Comparison of ENCODE assay signal across 17 cellular contexts in the genomic region with DNA sequence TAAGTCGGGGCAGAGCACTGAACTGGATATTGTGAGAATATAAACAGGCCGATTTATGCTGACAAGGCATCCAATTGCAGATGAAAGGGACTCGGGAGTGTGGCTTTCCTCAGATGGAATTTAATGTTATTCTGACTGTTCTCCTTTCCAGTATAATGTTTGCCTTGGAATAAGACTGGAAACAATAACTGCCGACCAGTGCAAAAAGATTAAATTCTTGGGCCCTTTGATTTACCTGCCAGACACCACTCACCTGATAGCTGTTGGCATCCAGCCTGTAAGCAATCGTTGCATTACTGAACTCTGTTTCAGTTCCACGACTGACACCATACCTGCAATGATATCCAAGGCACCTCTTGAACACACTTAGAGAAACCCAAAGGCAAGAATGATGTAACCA. TPM values are rescaled to one million over a fixed set of nuclear protein-coding genes. Genes with fewer than 3 reads are reported as not detected.
DNase-seq lines count a peak whose midpoint lies in the region; ATAC-seq and TF ChIP-seq lines count a peak whose summit lies in the region.
"Had no signal": no experiment of that assay in that cellular context is flagged by ENCODE, and none has a peak within 500 bp of the region (broad histone marks: within the 10 kb centered on the region; RNA-seq: fewer than 3 reads in every experiment).

No MANE protein-coding gene starts in this region.

- intact Hi-C loops in stomach (cut with DNase I; ENCODE audit: low total_unique reads) (no loop called here), gastrocnemius medialis (cut with DNase I; ENCODE audit: low total_unique reads) (no loop called here), cardiac septum (cut with DNase I) (no loop called here)

- H2AFZ ChIP-seq in GM23338, result no peak overlapping the region
- H2AFZ ChIP-seq: GM23248 had no signal

- ATAC-seq in GM23338 (no peak), T-helper 17 cell (no peak), left lobe of liver (peak; percentile 60), gastrocnemius medialis (no peak), GM21529 (IDR thresholded peaks at IDR 0.05; ENCODE audit: unreplicated experiment) (no peak)

- H3F3A ChIP-seq in GM23338 (replicated peaks; ENCODE audit: low read depth), result peaks cover 11% of the 10 kb centered on the region; the same call in 1 of the 2 replicates

- H3K79me2 ChIP-seq in GM23338 (replicated peaks; ENCODE audit: insufficient read depth), result peaks cover 48% of the 10 kb centered on the region

- H3K27ac ChIP-seq in GM23338 (ENCODE audit: low read depth) (0 out of 2 replicates have a peak overlapping the region, but pooled peaks have one; percentile 14), stomach (no peak overlapping the region), gastrocnemius medialis (no peak overlapping the region)
- H3K27ac ChIP-seq: BLaER1, GM23248, KMS-11 had no signal

- peaks cover 2% of the 10 kb centered on the region for H3K27me3 Mint-ChIP-seq in GM23338 (ENCODE audit: insufficient read depth, low read depth, poor library complexity)
- H3K27me3 Mint-ChIP-seq in T-helper 17 cell, result no peaks in the 10 kb centered on the region
- H3K27me3 Mint-ChIP-seq: CD4-positive, alpha-beta memory T cell had no signal

- H3K36me3 Mint-ChIP-seq in GM23338 (ENCODE audit: low read depth) (peaks cover 72% of the 10 kb centered on the region), T-helper 17 cell (ENCODE audit: low read depth) (peaks cover 16% of the 10 kb centered on the region)

- H4K20me1 ChIP-seq in GM23338 (replicated peaks; ENCODE audit: insufficient read depth), result peaks cover 16% of the 10 kb centered on the region; the same call in 1 of the 2 replicates

- H3K27me3 ChIP-seq in GM23338 (ENCODE audit: insufficient read depth), result no peaks in the 10 kb centered on the region
- no peaks in the 10 kb centered on the region for H3K27me3 ChIP-seq in stomach
- H3K27me3 ChIP-seq in gastrocnemius medialis, result no peaks in the 10 kb centered on the region
- H3K27me3 ChIP-seq: BLaER1 had no signal

- TF ChIP-seq EP300 in stomach (IDR thresholded peaks at IDR 0.05), result no peak

- no peaks in the 10 kb centered on the region for H3K9me2 ChIP-seq in GM23338 (ENCODE audit: insufficient read depth)

- no peak overlapping the region; the same call in 1 of the 2 replicates for H3K27ac Mint-ChIP-seq in GM23338
- H3K27ac Mint-ChIP-seq in T-helper 17 cell, result peak overlapping the region; percentile 41

- peaks cover 88% of the 10 kb centered on the region for H3K36me3 ChIP-seq in GM23338 (ENCODE audit: insufficient read depth)
- peaks cover 71 to 100% (median 100%) of the 10 kb centered on the region in 4 donors for H3K36me3 ChIP-seq in stomach
- H3K36me3 ChIP-seq in gastrocnemius medialis, result peaks cover 3 to 82% of the 10 kb centered on the region in 2 donors

- H3K4me3 ChIP-seq in GM23338 (no peak overlapping the region), stomach (no peak overlapping the region), gastrocnemius medialis (no peak overlapping the region)
- H3K4me3 ChIP-seq: BLaER1, GM23248 had no signal

- H3K4me1 ChIP-seq in GM23338 (ENCODE audit: insufficient read depth) (no peaks in the 10 kb centered on the region), stomach (peaks cover 0 to 12% (median 5%) of the 10 kb centered on the region in 4 donors), gastrocnemius medialis (peaks cover 0 to 2% of the 10 kb centered on the region in 2 donors)
- H3K4me1 ChIP-seq: BLaER1 had no signal

- no peak overlapping the region for H3K4me3 Mint-ChIP-seq in GM23338
- no peak overlapping the region for H3K4me3 Mint-ChIP-seq in T-helper 17 cell
- H3K4me3 Mint-ChIP-seq: CD14-positive monocyte; CD4-positive, alpha-beta memory T cell had no signal

- no peaks in the 10 kb centered on the region for H3K9me3 Mint-ChIP-seq in GM23338
- H3K9me3 Mint-ChIP-seq: CD14-positive monocyte; CD4-positive, alpha-beta memory T cell had no signal

- H3K4me1 Mint-ChIP-seq in GM23338 (peaks cover 3% of the 10 kb centered on the region; the same call in 1 of the 3 replicates), T-helper 17 cell (peaks cover 15% of the 10 kb centered on the region)
- H3K4me1 Mint-ChIP-seq: CD14-positive monocyte had no signal

- TF ChIP-seq CTCF in GM23338 (conservative IDR thresholded peaks at IDR 0.05; ENCODE audit: low read depth in 2 of 2) (no peak), stomach (IDR thresholded peaks at IDR 0.05) (no peak), gastrocnemius medialis (IDR thresholded peaks at IDR 0.05 in 4 of 5, conservative IDR thresholded peaks at IDR 0.05 in 1 of 5) (no peak)

- no peak for DNase-seq in GM23338 (ENCODE audit: low spot score)
- no peak for DNase-seq in T-helper 17 cell
- no peak for DNase-seq in left lobe of liver (ENCODE audit: low spot score)
- DNase-seq in stomach, result peak; percentile 71
- no peak for DNase-seq in RKO (ENCODE audit: low spot score)
- DNase-seq in gastrocnemius medialis, result no peak
- no peak for DNase-seq in cardiac septum (ENCODE audit: low spot score)
- DNase-seq: CD4-positive, alpha-beta memory T cell; DMS153; DMS79; GF-D8; GM23248; HCEC 1CT had no signal

- 31 to 69% (median 51%) methylated on average over 6 of the region's 6 CpGs for WGBS in stomach, 5 donors

- no peak overlapping the region for H3K4me2 ChIP-seq in GM23338
- H3K4me2 ChIP-seq: BLaER1, KMS-11 had no signal

- in situ Hi-C loops in gastrocnemius medialis (cut with MboI; ENCODE audit: low sequenced_read_pairs in 4 of 4), result loop anchor here in 1 of 4 donors (25.0 kb wide), 1 partner anchor 200 kb away; a partner anchor contains a TSS

- H3K9me3 ChIP-seq in T-helper 17 cell (ENCODE audit: control insufficient read depth, low read length, poor library complexity, severe bottlenecking), result no peaks in the 10 kb centered on the region
- H3K9me3 ChIP-seq in stomach, result no peaks in the 10 kb centered on the region
- no peaks in the 10 kb centered on the region for H3K9me3 ChIP-seq in gastrocnemius medialis
- H3K9me3 ChIP-seq: BLaER1 had no signal

- TF ChIP-seq POLR2A in stomach (IDR thresholded peaks at IDR 0.05) (no peak), gastrocnemius medialis (IDR thresholded peaks at IDR 0.05) (no peak)

TF ChIP-seq in GM23338, 12 proteins besides CTCF, POLR2A, EP300 and RAD21 (continues in another document):
- no peak for TF ChIP-seq JUNB (IDR thresholded peaks at IDR 0.05; ENCODE audit: unreplicated experiment)

RNA-seq across cellular contexts. Expression of a gene that starts 10.9 kb away (rescaled TPM):
- total RNA-seq in GM23338 (2014; rRNA removed; shearing (Covaris generic)), result 101 and 108 TPM in 2 replicates
- polyA plus RNA-seq in GM23338 (2016; fragmentation: Nextera tagmentation; extraction: Ambion mirVana), result 41.2 and 41.9 TPM in 2 replicates
- total RNA-seq in T-helper 17 cell, result 10 to 100 TPM; 50.0 to 54.6 TPM
- total RNA-seq in left lobe of liver, result 12.6 TPM
- total RNA-seq in stomach, result 10 to 100 TPM; 10.7 to 77.5 (median 21.6) TPM
- polyA plus RNA-seq in stomach, result 10 to 100 TPM in 1 of 3 donors, 1 to 10 TPM in 2; 7.9 to 11.1 (median 8.4) TPM
- 10 to 100 TPM in 2 of 4 donors, 1 to 10 TPM in 2; 8.1 to 11.4 (median 9.9) TPM for total RNA-seq in gastrocnemius medialis
- total RNA-seq in cardiac septum, result 12.8 TPM
